12 cellular contexts compared by ENCODE assay signal in genomic region chr16:8887952-8888560, GRCh38. TPM values are rescaled to one million over a fixed set of nuclear protein-coding genes. Genes with fewer than 3 reads are reported as not detected.
DNase-seq lines count a peak whose midpoint lies in the region; FAIRE-seq and TF ChIP-seq lines count a peak whose summit lies in the region.
"Had no signal": no experiment of that assay in that cellular context is flagged by ENCODE, and none has a peak within 500 bp of the region (broad histone marks: within the 10 kb centered on the region; RNA-seq: fewer than 3 reads in every experiment).

No MANE protein-coding gene starts in this region.

- intact Hi-C loops in thyroid gland (cut with DNase I) = loop anchor here (5.0 to 10.0 kb wide), 2 partner anchors 39 to 77 kb away; partner anchors contain the start of gene USP7

- no peak for TF ChIP-seq CTCF in thyroid gland (IDR thresholded peaks at IDR 0.05)

- peaks cover 0 to 17% of the 10 kb centered on the region in 2 donors for H3K4me1 ChIP-seq in thyroid gland

- H3K27me3 ChIP-seq in layer of hippocampus (ENCODE audit: control insufficient read depth, insufficient read depth, low read length) (no peaks in the 10 kb centered on the region), thyroid gland (no peaks in the 10 kb centered on the region)

- 68 to 89% methylated on average over 8 of the region's 16 CpGs for WGBS in thyroid gland, 2 donors

- H3K27ac ChIP-seq in layer of hippocampus (ENCODE audit: low read depth, low read length) = peak overlapping the region; percentile 54
- H3K27ac ChIP-seq in thyroid gland = no peak overlapping the region

- peaks cover 16 to 19% of the 10 kb centered on the region in 2 donors for H3K36me3 ChIP-seq in thyroid gland

- FAIRE-seq in GM19239 (lab: Jason Lieb, UNC) = no peak

- TF ChIP-seq POLR2A in thyroid gland (IDR thresholded peaks at IDR 0.05) = no peak

- no peaks in the 10 kb centered on the region for H3K9me3 ChIP-seq in thyroid gland

- peak; percentile 36 for DNase-seq in DMS53 (lab: John Stamatoyannopoulos, UW)
- no peak for DNase-seq in DMS53 treated with DMSO at 0.1 percent for 48 hours (lab: John Stamatoyannopoulos, UW; ENCODE audit: unreplicated experiment)
- DNase-seq in cerebellar cortex (ENCODE audit: low spot score) = peak; percentile 96
- DNase-seq in thyroid gland = peak; percentile 77 to 86
- no peak for DNase-seq in DMS153 treated with DMSO at 0.1 percent for 48 hours (lab: John Stamatoyannopoulos, UW; ENCODE audit: unreplicated experiment)
- no peak for DNase-seq in GM19239 (ENCODE audit: insufficient read length, low spot score)
- DNase-seq in NCI-H345 (lab: John Stamatoyannopoulos, UW) = no peak
- DNase-seq: 8988T; activated naive CD8-positive, alpha-beta T cell treated with anti-CD3 and anti-CD28 coated beads for 36 hours; foreskin melanocyte; NCI-H2081 had no signal

- no peak overlapping the region for H3K4me3 ChIP-seq in thyroid gland (replicated peaks in 1 of 3)

RNA-seq across cellular contexts. Expression of gene LITAFD, which starts 5.9 kb away (rescaled TPM):
- total RNA-seq in thyroid gland = not detected
- total RNA-seq: activated naive CD8-positive, alpha-beta T cell treated with anti-CD3 and anti-CD28 coated beads for 36 hours had no signal

RNA-seq across cellular contexts. Expression of gene CARHSP1, which starts 19.2 kb away (rescaled TPM):
- total RNA-seq in thyroid gland = 10 to 100 TPM; 43.4 to 67.5 (median 61.1) TPM

Comparison
In these comparisons a context has a peak if more than half of its experiments do, and no peak if none do; other contexts are left out.
1. DNase-seq: peak in DMS53 (single experiment), cerebellar cortex (single experiment) and thyroid gland (2 of 2); none in DMS53 treated with DMSO at 0.1 percent for 48 hours (single experiment), DMS153 treated with DMSO at 0.1 percent for 48 hours (single experiment), GM19239 (single experiment) and NCI-H345 (single experiment).